ENCODE assay signal across 25 cellular contexts in the genomic region with DNA sequence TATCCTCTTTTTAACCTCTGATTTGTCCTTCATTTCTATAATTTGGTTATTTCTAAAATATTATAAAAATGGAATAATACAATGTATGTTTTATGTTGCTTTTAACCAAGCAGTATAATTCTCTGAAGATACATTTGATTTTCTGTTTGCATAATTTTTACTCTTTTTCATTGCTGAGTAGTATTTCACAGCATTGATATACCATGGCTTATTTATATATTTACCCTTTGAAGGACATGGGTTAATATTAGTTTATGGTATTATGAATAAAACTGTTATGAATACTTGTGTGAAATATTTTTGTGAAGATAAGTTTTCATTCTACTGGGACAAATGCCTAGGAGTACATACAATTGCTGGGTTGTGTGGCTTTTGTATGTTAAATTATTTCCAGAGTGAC.
"Had no signal": no experiment of that assay in that cellular context is flagged by ENCODE, and none has a peak within 500 bp of the region (broad histone marks: within the 10 kb centered on the region; RNA-seq: fewer than 3 reads in every experiment).

No MANE protein-coding gene starts in this region.

- H3K36me3 ChIP-seq: stomach, suprapubic skin, thoracic aorta, thyroid gland, tibial artery, tibial nerve, transverse colon, upper lobe of left lung, upper lobe of right lung, uterus, vagina had no signal

- H3K4me1 ChIP-seq: stomach, suprapubic skin, testis, thyroid gland, tibial artery, tibial nerve, transverse colon, upper lobe of left lung, upper lobe of right lung, uterus, vagina had no signal

- H3K9me3 ChIP-seq: testis, thoracic aorta, thyroid gland, transverse colon, upper lobe of left lung, upper lobe of right lung, uterus, vagina had no signal

- DNase-seq: stimulated activated CD4-positive, alpha-beta T cell treated with anti-CD3 and anti-CD28 coated beads, Interleukin-2, amount 100 ng/mL, for 48 hours; stimulated activated CD4-positive, alpha-beta T cell treated with anti-CD3 and anti-CD28 coated beads, Interleukin-4, amount 100 ng/mL, for 1 hour; stimulated activated CD4-positive, alpha-beta T cell treated with anti-CD3 and anti-CD28 coated beads, Interleukin-4, amount 100 ng/mL, for 24 hours; stimulated activated CD4-positive, alpha-beta T cell treated with anti-CD3 and anti-CD28 coated beads, Interleukin-4, amount 100 ng/mL, for 4 hours; stimulated activated CD8-positive, alpha-beta memory T cell treated with anti-CD3 and anti-CD28 coated beads, Interleukin-4, amount 100 ng/mL, for 48 hours; stimulated activated naive B cell treated with anti-CD40 and anti-IgM and Interleukin-4, amounts not matched to agents 10 μg/mL and 1 μg/mL and 100 μg/mL, for 72 hours; stimulated activated naive CD4-positive, alpha-beta T cell; stimulated activated naive CD4-positive, alpha-beta T cell treated with Interleukin-2 at 50 U/mL for 16 hours; stimulated activated naive CD8-positive, alpha-beta T cell treated with anti-CD3 and anti-CD28 coated beads, Interleukin-15, amount 100 ng/mL, for 72 hours; stimulated activated naive CD8-positive, alpha-beta T cell treated with anti-CD3 and anti-CD28 coated beads, Interleukin-15, Interleukin-2, amounts not matched to agents 100 U/mL and 50 U/mL, for 24 hours; stomach; substantia nigra; testis; thyroid gland; tibial artery; transverse colon; upper lobe of left lung; upper lobe of right lung; uterus had no signal

- H3K4me3 ChIP-seq: stomach, suprapubic skin, testis, thoracic aorta, thyroid gland, tibial artery, tibial nerve, transverse colon, upper lobe of left lung, upper lobe of right lung, uterus, vagina had no signal

- ATAC-seq: stimulated activated effector memory CD8-positive, alpha-beta T cell treated with anti-CD3 and anti-CD28 coated beads, Interleukin-12 subunit alpha, Interleukin-12 subunit beta, amount 100 ng/mL, for 72 hours; stimulated activated memory B cell treated with anti-CD40 and anti-IgM and Interleukin-4, amounts not matched to agents 10 μg/mL and 1 μg/mL and 100 μg/mL, for 72 hours; stimulated activated naive B cell treated with anti-CD40 and anti-IgM and Interleukin-4, amounts not matched to agents 10 μg/mL and 1 μg/mL and 100 μg/mL, for 72 hours; stimulated activated naive CD8-positive, alpha-beta T cell treated with anti-CD3 and anti-CD28 coated beads, Interleukin-15, amount 100 ng/mL, for 72 hours; stimulated activated naive CD8-positive, alpha-beta T cell treated with anti-CD3 and anti-CD28 coated beads, Interleukin-15, Interleukin-2, amounts not matched to agents 100 U/mL and 50 U/mL, for 24 hours; upper lobe of right lung had no signal

- H3K27ac ChIP-seq: stomach, suprapubic skin, testis, thoracic aorta, thyroid gland, tibial artery, tibial nerve, transverse colon, upper lobe of left lung, upper lobe of right lung, uterus, vagina had no signal

- H3K27me3 ChIP-seq: stomach, suprapubic skin, testis, thyroid gland, tibial artery, tibial nerve, transverse colon, upper lobe of left lung, upper lobe of right lung, uterus, vagina had no signal
